ENCODE assay signal across 18 cellular contexts in genomic region chr7:116392806-116393205, GRCh38.
A peak's percentile ranks its signal among the peaks of the same experiment; 100 is the strongest.
DNase-seq lines count a peak whose midpoint lies in the region; ATAC-seq, FAIRE-seq and TF ChIP-seq lines count a peak whose summit lies in the region.
"Had no signal": no experiment of that assay in that cellular context is flagged by ENCODE, and none has a peak within 500 bp of the region (broad histone marks: within the 10 kb centered on the region; RNA-seq: fewer than 3 reads in every experiment).

No MANE protein-coding gene starts in this region.

- H4K91ac ChIP-seq in H1 (replicated peaks; ENCODE audit: insufficient read length, low read length), result no peak overlapping the region

- H2AK5ac ChIP-seq in H1 (ENCODE audit: low read depth, low read length), result no peak overlapping the region

- H2BK15ac ChIP-seq in H1 (ENCODE audit: low read length), result no peak overlapping the region

- H3K9ac ChIP-seq in H1 (replicated peaks in 1 of 4; ENCODE audit: extremely low read depth in 1 of 4, low read depth in 3 of 4, low read length in 3 of 4), result no peak overlapping the region
- H3K9ac ChIP-seq: GM23248 had no signal

- no peak overlapping the region for H2AFZ ChIP-seq in H1 (ENCODE audit: low read length)
- H2AFZ ChIP-seq: GM23248 had no signal

- H3K79me2 ChIP-seq in H1 (ENCODE audit: control insufficient read depth in 1 of 2, insufficient read depth in 2 of 2, low read length in 2 of 2), result no peaks in the 10 kb centered on the region

- H3K18ac ChIP-seq in H1 (ENCODE audit: extremely low read depth, low read length), result no peak overlapping the region

- H3K27me3 ChIP-seq in left ventricle myocardium inferior (ENCODE audit: low read depth), result no peaks in the 10 kb centered on the region
- H3K27me3 ChIP-seq in H1 (replicated peaks in 1 of 4; ENCODE audit: control insufficient read depth in 3 of 4, extremely low read depth in 1 of 4, insufficient read depth in 3 of 4, low read length in 3 of 4), result no peaks in the 10 kb centered on the region
- H3K27me3 ChIP-seq in psoas muscle (ENCODE audit: insufficient read depth in 3 of 3, low read length in 2 of 3), result no peaks in the 10 kb centered on the region

- intact Hi-C loops in left ventricle myocardium inferior (cut with micrococcal nuclease), result loop anchor here (5.0 kb wide), 1 partner anchor 36 kb away; no protein-coding TSS in a partner anchor
- intact Hi-C loops in Right ventricle myocardium superior (cut with DNase I), result no loop called here
- intact Hi-C loops in psoas muscle (cut with DNase I), result loop anchor here in 1 of 2 donors (10.0 kb wide), 1 partner anchor 132 kb away; the partner anchor contains the start of gene CAV1

- POLR2A ChIA-PET in H1 (lab: Charles Lee; ENCODE audit: partially characterized antibody), result no interaction called here

- DNase-seq in left ventricle myocardium inferior (no peak), Right ventricle myocardium superior (no peak), H1 (ENCODE audit: low read depth in 1 of 2, low spot score in 2 of 2) (no peak), psoas muscle (no peak), NCI-H510A (lab: John Stamatoyannopoulos, UW) (no peak), NCI-H2029 treated with DMSO at 0.1 percent for 48 hours (lab: John Stamatoyannopoulos, UW) (no peak)
- DNase-seq in effector CD8-positive, alpha-beta T cell (lab: John Stamatoyannopoulos, UW), result no peak
- DNase-seq: AML-193, DMS 273 treated with DMSO at 0.1 percent for 48 hours, GF-D8, GM23248, NCI-H1417 treated with DMSO at 0.1 percent for 48 hours, NCI-H1930, NCI-H2171 treated with DMSO at 0.1 percent for 48 hours, NCI-H446 treated with DMSO at 0.1 percent for 48 hours, NCI-H748 treated with DMSO at 0.1 percent for 48 hours had no signal

- no peak for ATAC-seq in Right ventricle myocardium superior (ENCODE audit: poor library complexity)
- ATAC-seq in psoas muscle, result no peak

- no peak overlapping the region for H3K4me3 ChIP-seq in left ventricle myocardium inferior
- H3K4me3 ChIP-seq in H1 (ENCODE audit: extremely low read depth in 1 of 4, insufficient read depth in 2 of 4, low read depth in 3 of 4, low read length in 4 of 4), result no peak overlapping the region
- H3K4me3 ChIP-seq in psoas muscle, result no peak overlapping the region
- H3K4me3 ChIP-seq: GM23248 had no signal

- no peak overlapping the region for H2BK20ac ChIP-seq in H1 (ENCODE audit: low read length)

- no peaks in the 10 kb centered on the region for H3K79me1 ChIP-seq in H1 (ENCODE audit: low read depth, low read length)

- peaks cover 39% of the 10 kb centered on the region for H3K4me1 ChIP-seq in left ventricle myocardium inferior
- H3K4me1 ChIP-seq in H1 (replicated peaks in 1 of 4; ENCODE audit: control insufficient read depth in 3 of 4, insufficient read depth in 4 of 4, low read length in 3 of 4), result no peaks in the 10 kb centered on the region
- peaks cover 9% of the 10 kb centered on the region for H3K4me1 ChIP-seq in psoas muscle

- H3K23me2 ChIP-seq in H1 (ENCODE audit: low read depth, low read length), result no peaks in the 10 kb centered on the region; the same call in 1 of the 2 replicates

- TF ChIP-seq POLR2A in H1 (IDR thresholded peaks at IDR 0.05; ENCODE audit: control extremely low read depth in 1 of 2, low read depth in 2 of 2, low read length in 2 of 2), result no peak

- no peak overlapping the region for H2BK5ac ChIP-seq in H1 (ENCODE audit: low read depth, low read length)

- CTCF ChIA-PET in H1 (lab: Charles Lee; ENCODE audit: partially characterized antibody), result interaction anchor here (0.9 to 1.1 kb wide), 2 partner anchors 50 to 213 kb away, joined by 3 read pairs; no protein-coding TSS in a partner anchor

- H3K36me3 ChIP-seq in left ventricle myocardium inferior, result no peaks in the 10 kb centered on the region
- no peaks in the 10 kb centered on the region for H3K36me3 ChIP-seq in H1 (ENCODE audit: control insufficient read depth in 2 of 4, insufficient read depth in 4 of 4, low read length in 3 of 4)
- H3K36me3 ChIP-seq in psoas muscle (ENCODE audit: insufficient read depth in 1 of 2, low read depth in 1 of 2), result no peaks in the 10 kb centered on the region

- no peak for TF ChIP-seq EP300 in H1 (IDR thresholded peaks at IDR 0.05; ENCODE audit: borderline replicate concordance in 1 of 2, low read depth in 2 of 2, low read length in 2 of 2)

- H2BK120ac ChIP-seq in H1 (replicated peaks; ENCODE audit: low read depth, low read length), result no peak overlapping the region

- no peak overlapping the region for H3K4me2 ChIP-seq in H1 (ENCODE audit: insufficient read depth in 1 of 2, low read depth in 2 of 2, low read length in 2 of 2)

- TF ChIP-seq CTCF in left ventricle myocardium inferior (IDR thresholded peaks at IDR 0.05; ENCODE audit: borderline replicate concordance) (no peak), H1 (IDR thresholded peaks at IDR 0.05; ENCODE audit: control extremely low read depth in 1 of 3, insufficient read depth in 1 of 3, low read depth in 1 of 3, low read length in 3 of 3) (no peak), psoas muscle (IDR thresholded peaks at IDR 0.05) (no peak)

- peak overlapping the region; percentile 11 for H3K56ac ChIP-seq in H1 (replicated peaks; ENCODE audit: insufficient read length, low read depth, low read length)

- H3K14ac ChIP-seq in H1 (ENCODE audit: insufficient read length), result no peak overlapping the region

- H3K23ac ChIP-seq in H1 (ENCODE audit: insufficient read length), result no peak overlapping the region

- H3K9me3 ChIP-seq in left ventricle myocardium inferior (replicated peaks), result peaks cover under 1% of the 10 kb centered on the region
- H3K9me3 ChIP-seq in H1 (ENCODE audit: insufficient read depth in 2 of 2, low read depth in 1 of 2, low read length in 1 of 2), result 0 out of 4 replicates have a peak, but pooled peaks cover 0 to under 1% of the 10 kb centered on the region in 2 experiments
- no peaks in the 10 kb centered on the region for H3K9me3 ChIP-seq in psoas muscle

- H2BK12ac ChIP-seq in H1 (ENCODE audit: low read depth, low read length), result no peak overlapping the region

- H4K8ac ChIP-seq in H1 (ENCODE audit: extremely low read depth, insufficient read depth, low read length), result no peak overlapping the region

- no peak for TF ChIP-seq RAD21 in H1 (IDR thresholded peaks at IDR 0.05 in 1 of 2, conservative IDR thresholded peaks at IDR 0.05 in 1 of 2; ENCODE audit: low read depth in 2 of 2, low read length in 2 of 2)

- no peak overlapping the region for H3K4ac ChIP-seq in H1 (replicated peaks; ENCODE audit: insufficient read length, low read depth, low read length)

- no peak overlapping the region for H4K5ac ChIP-seq in H1 (ENCODE audit: insufficient read length, low read depth, low read length)

- no peaks in the 10 kb centered on the region for H4K20me1 ChIP-seq in H1 (replicated peaks in 1 of 2; ENCODE audit: control insufficient read depth in 1 of 2, insufficient read depth in 2 of 2, low read length in 2 of 2)

- FAIRE-seq in H1 (lab: Jason Lieb, UNC), result no peak
- FAIRE-seq: GM12891, GM18507 had no signal

- H3K27ac ChIP-seq in left ventricle myocardium inferior (replicated peaks) (peak overlapping the region; percentile 78), H1 (ENCODE audit: low read depth, low read length) (no peak overlapping the region), psoas muscle (peak overlapping the region; percentile 49)
- H3K27ac ChIP-seq: GM23248 had no signal
